In genomic region chrX:102971536-102971935, GRCh38 we compare ENCODE assay signal across 1 cellular context. TPM values are rescaled to one million over a fixed set of nuclear protein-coding genes. Genes with fewer than 3 reads are reported as not detected.
"Had no signal": no experiment of that assay in that cellular context is flagged by ENCODE, and none has a peak within 500 bp of the region (broad histone marks: within the 10 kb centered on the region; RNA-seq: fewer than 3 reads in every experiment).

No MANE protein-coding gene starts in this region.

RNA-seq across cellular contexts. Expression of gene RAB40AL, which starts 34.5 kb away (rescaled TPM):
- total RNA-seq: LHCN-M2 had no signal
